Comparison of ENCODE assay signal across 7 cellular contexts in the genomic region with DNA sequence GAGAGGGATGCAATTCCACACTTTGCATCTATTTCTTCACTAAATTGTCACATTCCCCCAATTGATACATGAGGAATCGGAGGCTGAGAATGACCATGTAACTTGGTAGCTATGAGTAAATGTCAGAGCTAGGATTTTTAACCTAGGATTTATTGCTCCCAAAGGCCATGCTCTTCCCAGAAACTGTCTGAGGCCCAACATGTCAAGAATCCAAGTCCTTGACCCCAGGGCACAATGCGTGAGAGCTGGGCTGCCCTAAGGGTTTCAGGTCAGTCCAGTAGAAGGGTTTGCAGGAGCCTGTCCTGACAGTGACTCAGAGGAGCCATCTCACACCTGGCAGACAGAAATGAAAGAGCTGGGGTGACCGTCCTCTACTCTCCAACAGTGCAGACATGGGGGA. TPM values are rescaled to one million over a fixed set of nuclear protein-coding genes. Genes with fewer than 3 reads are reported as not detected.
"Had no signal": no experiment of that assay in that cellular context is flagged by ENCODE, and none has a peak within 500 bp of the region (broad histone marks: within the 10 kb centered on the region; RNA-seq: fewer than 3 reads in every experiment).

No MANE protein-coding gene starts in this region.

- H2AFZ ChIP-seq: GM23338 had no signal

- H3K4me1 Mint-ChIP-seq: IgD-negative memory B cell had no signal

- H3K4me2 ChIP-seq: GM23338 had no signal

- ATAC-seq: GM23338 had no signal

- DNase-seq: H9, HCEC 1CT, KBM-7 had no signal

- H3K9me3 Mint-ChIP-seq: GM23338, H9 had no signal

- H3K27ac Mint-ChIP-seq: GM23338, H9, IgD-negative memory B cell had no signal

- H3K27me3 Mint-ChIP-seq: IgD-negative memory B cell had no signal

- H3K4me3 ChIP-seq: GM23338 had no signal

- H3K4me3 Mint-ChIP-seq: GM23338, H9, IgD-negative memory B cell had no signal

RNA-seq across cellular contexts. Expression of gene LRRC30, which starts 30.3 kb away (rescaled TPM):
- total RNA-seq: GM23338, H1, H9, HT-29 had no signal
- polyA plus RNA-seq: GM23338, H1, IgD-negative memory B cell had no signal
